ENCODE assay signal across 8 cellular contexts in the genomic region with DNA sequence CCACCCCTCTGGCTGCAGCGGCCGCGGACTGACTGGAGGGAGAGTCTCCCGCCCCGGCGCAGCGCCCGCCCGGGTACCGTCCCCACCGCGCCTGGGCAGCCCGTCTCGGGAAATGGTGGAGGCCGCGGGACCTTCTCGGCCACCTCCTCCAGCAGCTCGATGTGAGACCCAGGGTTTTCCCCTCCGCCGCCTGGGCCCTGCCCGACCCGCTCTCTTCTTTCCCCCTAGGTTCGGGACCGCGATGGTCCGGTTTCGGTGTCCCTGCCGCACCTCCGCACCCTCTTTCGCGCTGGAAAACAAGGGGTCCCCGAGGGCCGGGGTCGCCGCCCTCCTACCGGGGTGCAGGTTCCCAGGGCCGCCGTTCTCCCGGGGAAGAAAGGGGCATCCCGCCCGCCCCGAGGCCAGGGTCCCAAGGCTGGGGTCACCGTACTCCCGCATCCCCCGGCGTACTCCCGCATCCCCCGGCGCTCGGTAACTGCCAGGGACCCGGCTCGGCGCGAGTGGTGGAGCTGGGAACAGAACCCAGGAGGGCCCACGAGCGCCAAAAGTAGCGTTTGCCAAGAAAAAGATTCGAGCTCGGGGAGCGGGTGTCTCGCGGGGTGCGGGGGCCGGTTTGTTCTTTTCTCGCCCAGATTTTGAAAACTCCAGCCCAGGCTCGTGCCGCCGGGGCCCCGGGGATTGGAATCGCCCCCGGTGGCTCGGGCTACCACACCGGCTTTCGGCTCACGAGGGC. TPM values are rescaled to one million over a fixed set of nuclear protein-coding genes. Genes with fewer than 3 reads are reported as not detected.
DNase-seq lines count a peak whose midpoint lies in the region; ATAC-seq, FAIRE-seq and TF ChIP-seq lines count a peak whose summit lies in the region.

No MANE protein-coding gene starts in this region.

- H3K4me1 ChIP-seq in DND-41 (ENCODE audit: insufficient read depth, low read length) (peaks cover 42% of the 10 kb centered on the region), H1 (replicated peaks in 1 of 4; ENCODE audit: control insufficient read depth in 3 of 4, insufficient read depth in 4 of 4, low read length in 3 of 4) (peaks cover 10 to 43% (median 23%) of the 10 kb centered on the region in 4 experiments), muscle layer of duodenum (ENCODE audit: control insufficient read depth in 1 of 2, insufficient read depth in 2 of 2, low read length in 2 of 2) (peaks cover 8 to 24% of the 10 kb centered on the region in 2 donors)

- H4K8ac ChIP-seq in H1 (ENCODE audit: extremely low read depth, insufficient read depth, low read length), result peak overlapping the region; percentile 85

- POLR2A ChIA-PET in RWPE1 (lab: Yijun Ruan, JAX; ENCODE audit: low non-redundant PET), result interaction anchor here (0.6 kb wide), 1 partner anchor 30 kb away, joined by 10 read pairs; no protein-coding TSS in a partner anchor
- POLR2A ChIA-PET in H1 (lab: Charles Lee; ENCODE audit: partially characterized antibody), result interaction anchor here (0.6 to 0.7 kb wide), 3 partner anchors 44 to 77 kb away, joined by 3 read pairs; no protein-coding TSS in a partner anchor

- CTCF ChIA-PET in RWPE1 (lab: Yijun Ruan, JAX), result interaction anchor here (0.6 to 1.2 kb wide), 3 partner anchors 16 to 221 kb away, joined by 3 read pairs; no protein-coding TSS in a partner anchor
- CTCF ChIA-PET in H1 (lab: Charles Lee; ENCODE audit: partially characterized antibody), result interaction anchor here (1.5 kb wide), 1 partner anchor 70 kb away, joined by 4 read pairs; no protein-coding TSS in a partner anchor

- no peak overlapping the region for H3K56ac ChIP-seq in H1 (replicated peaks; ENCODE audit: insufficient read length, low read depth, low read length)

- ATAC-seq in DND-41 (ENCODE audit: insufficient read depth, low read depth) (no peak), HG03565 (IDR thresholded peaks at IDR 0.05; ENCODE audit: unreplicated experiment) (no peak)

- H3K9me3 ChIP-seq in DND-41 (ENCODE audit: insufficient read depth, low read length, severe bottlenecking), result no peaks in the 10 kb centered on the region
- H3K9me3 ChIP-seq in H1 (ENCODE audit: insufficient read depth in 2 of 2, low read depth in 1 of 2, low read length in 1 of 2), result no peaks in the 10 kb centered on the region
- no peaks in the 10 kb centered on the region for H3K9me3 ChIP-seq in muscle layer of duodenum (ENCODE audit: control insufficient read depth in 1 of 2, low read length in 2 of 2)

- H2BK12ac ChIP-seq in H1 (ENCODE audit: low read depth, low read length), result peak overlapping the region; percentile 60; the same call in 1 of the 2 replicates

- H3K4me3 ChIP-seq in DND-41 (ENCODE audit: low read depth in 1 of 2, low read length in 2 of 2), result peak overlapping the region in 1 of 2 experiments; percentile 70; a peak in 1 of 4 replicates
- peak overlapping the region; percentile 13 to 52 (median 26); a peak in 7 of 8 replicates for H3K4me3 ChIP-seq in H1 (ENCODE audit: extremely low read depth in 1 of 4, insufficient read depth in 2 of 4, low read depth in 3 of 4, low read length in 4 of 4)
- H3K4me3 ChIP-seq in muscle layer of duodenum (ENCODE audit: low read depth in 1 of 2, low read length in 2 of 2), result peak overlapping the region; percentile 60 to 86

- H2AFZ ChIP-seq in DND-41 (ENCODE audit: low read depth, low read length) (no peak overlapping the region), H1 (ENCODE audit: low read length) (no peak overlapping the region)

- no peak overlapping the region for H4K5ac ChIP-seq in H1 (ENCODE audit: insufficient read length, low read depth, low read length)

- H3K18ac ChIP-seq in H1 (ENCODE audit: extremely low read depth, low read length), result no peak overlapping the region; the same call in 1 of the 2 replicates

- H3K79me1 ChIP-seq in H1 (ENCODE audit: low read depth, low read length), result no peaks in the 10 kb centered on the region; the same call in 1 of the 2 replicates

- DNase-seq in DND-41 (no peak), RWPE1 (ENCODE audit: low spot score) (no peak), H1 (ENCODE audit: low read depth in 1 of 2, low spot score in 2 of 2) (no peak), SW480 (ENCODE audit: low spot score) (no peak), NK-92 (lab: John Stamatoyannopoulos, UW; ENCODE audit: unreplicated experiment) (no peak)
- no peak for DNase-seq in NK-92 treated with Interleukin-12 subunit alpha and Interleukin-12 subunit beta, amount 100 ng/mL, for 24 hours (lab: John Stamatoyannopoulos, UW)

- WGBS in H1 (ENCODE audit: extremely low coverage in 1 of 2, insufficient coverage in 1 of 2, insufficient read length in 1 of 2, insufficient replicate concordance in 2 of 2, low coverage in 1 of 2, low lambda C conversion rate in 2 of 2, missing lambda C conversion rate in 1 of 2), 2 experiments, result 3% methylated on average over 43 of the region's 75 CpGs; no CpG with 5 or more reads in 1 of the 2 experiments

- H4K20me1 ChIP-seq in DND-41 (ENCODE audit: insufficient read depth, low read length), result peaks cover 42% of the 10 kb centered on the region
- peaks cover 5 to 11% of the 10 kb centered on the region in 2 experiments for H4K20me1 ChIP-seq in H1 (replicated peaks in 1 of 2; ENCODE audit: control insufficient read depth in 1 of 2, insufficient read depth in 2 of 2, low read length in 2 of 2)

- H3K27me3 ChIP-seq in DND-41 (ENCODE audit: insufficient read depth, low read length, poor library complexity) (peaks cover 58% of the 10 kb centered on the region), H1 (replicated peaks in 1 of 4; ENCODE audit: control insufficient read depth in 3 of 4, extremely low read depth in 1 of 4, insufficient read depth in 3 of 4, low read length in 3 of 4) (peaks cover 39 to 79% (median 74%) of the 10 kb centered on the region in 4 experiments), muscle layer of duodenum (ENCODE audit: low read depth, low read length) (no peaks in the 10 kb centered on the region)

- H3K9ac ChIP-seq in DND-41 (ENCODE audit: low read depth, low read length) (peak overlapping the region; percentile 78; the same call in 1 of the 2 replicates), H1 (replicated peaks in 1 of 4; ENCODE audit: extremely low read depth in 1 of 4, low read depth in 3 of 4, low read length in 3 of 4) (peak overlapping the region in 1 of 4 experiments; percentile 46; a peak in 2 of 7 replicates)

- no peak overlapping the region for H2BK15ac ChIP-seq in H1 (ENCODE audit: low read length)

- H2BK5ac ChIP-seq in H1 (ENCODE audit: low read depth, low read length), result no peak overlapping the region; the same call in 1 of the 2 replicates

- H2BK120ac ChIP-seq in H1 (replicated peaks; ENCODE audit: low read depth, low read length), result no peak overlapping the region

- H3K14ac ChIP-seq in H1 (ENCODE audit: insufficient read length), result no peak overlapping the region

- H3K4ac ChIP-seq in H1 (replicated peaks; ENCODE audit: insufficient read length, low read depth, low read length), result no peak overlapping the region

- FAIRE-seq in H1 (lab: Jason Lieb, UNC), result no peak

- no peak overlapping the region for H4K91ac ChIP-seq in H1 (replicated peaks; ENCODE audit: insufficient read length, low read length)

- no peak for TF ChIP-seq POLR2A in H1 (IDR thresholded peaks at IDR 0.05; ENCODE audit: control extremely low read depth in 1 of 2, low read depth in 2 of 2, low read length in 2 of 2)

- H3K79me2 ChIP-seq in DND-41 (ENCODE audit: insufficient read depth, low read length) (no peaks in the 10 kb centered on the region), H1 (ENCODE audit: control insufficient read depth in 1 of 2, insufficient read depth in 2 of 2, low read length in 2 of 2) (no peaks in the 10 kb centered on the region)

- H3K36me3 ChIP-seq in DND-41 (ENCODE audit: insufficient read depth, low read length), result no peaks in the 10 kb centered on the region; the same call in 1 of the 2 replicates
- peaks cover 0 to 16% (median 0%) of the 10 kb centered on the region in 4 experiments; a peak in 1 of 8 replicates for H3K36me3 ChIP-seq in H1 (ENCODE audit: control insufficient read depth in 2 of 4, insufficient read depth in 4 of 4, low read length in 3 of 4)
- peaks cover 0 to 19% of the 10 kb centered on the region in 2 donors for H3K36me3 ChIP-seq in muscle layer of duodenum (ENCODE audit: control insufficient read depth in 1 of 2, insufficient read depth in 2 of 2, low read length in 2 of 2)

- H3K23me2 ChIP-seq in H1 (ENCODE audit: low read depth, low read length), result peaks cover 22% of the 10 kb centered on the region

- TF ChIP-seq EP300 in H1 (IDR thresholded peaks at IDR 0.05; ENCODE audit: borderline replicate concordance in 1 of 2, low read depth in 2 of 2, low read length in 2 of 2), result no peak

- H3K27ac ChIP-seq in DND-41 (ENCODE audit: low read length) (no peak overlapping the region), RWPE1 (peak overlapping the region; percentile 100), H1 (ENCODE audit: low read depth, low read length) (no peak overlapping the region), muscle layer of duodenum (ENCODE audit: low read length) (peak overlapping the region; percentile 75)

- TF ChIP-seq RAD21 in H1 (IDR thresholded peaks at IDR 0.05 in 1 of 2, conservative IDR thresholded peaks at IDR 0.05 in 1 of 2; ENCODE audit: low read depth in 2 of 2, low read length in 2 of 2), result no peak

- H3K23ac ChIP-seq in H1 (ENCODE audit: insufficient read length), result no peak overlapping the region

- H2AK5ac ChIP-seq in H1 (ENCODE audit: low read depth, low read length), result 0 out of 2 replicates have a peak overlapping the region, but pooled peaks have one; percentile 53

- TF ChIP-seq CTCF in DND-41 (IDR thresholded peaks at IDR 0.05; ENCODE audit: borderline replicate concordance, extremely low read depth, low read length, poor library complexity, severe bottlenecking) (no peak), RWPE1 (conservative IDR thresholded peaks at IDR 0.05; ENCODE audit: low read depth) (no peak), H1 (IDR thresholded peaks at IDR 0.05; ENCODE audit: control extremely low read depth in 1 of 3, insufficient read depth in 1 of 3, low read depth in 1 of 3, low read length in 3 of 3) (no peak)

- peak overlapping the region; percentile 81 for H3K4me2 ChIP-seq in DND-41 (ENCODE audit: insufficient read depth, low read length)
- H3K4me2 ChIP-seq in H1 (ENCODE audit: insufficient read depth in 1 of 2, low read depth in 2 of 2, low read length in 2 of 2), result peak overlapping the region; percentile 81 to 91

- no peak overlapping the region; the same call in 1 of the 2 replicates for H2BK20ac ChIP-seq in H1 (ENCODE audit: low read length)

TF ChIP-seq in H1, 55 proteins besides CTCF, POLR2A, EP300 and RAD21 (continues in another document):
- TF ChIP-seq SP2 (IDR thresholded peaks at IDR 0.05; ENCODE audit: low read length), result no peak

RNA-seq across cellular contexts. Expression of gene TNRC18, which starts 3.4 kb away (rescaled TPM):
- 8.6 and 9.9 TPM in 2 replicates for total RNA-seq in H1 (2021; fragmentation: NEBNext Ultra II Directional; extraction: Animal tissue kit (Norgen Biotek cat#: 25700))
- 1.7 and 3.2 TPM in 2 replicates for polyA plus RNA-seq in H1 (2011; rRNA removed)
- 2.3 TPM for polyA plus RNA-seq in H1 (2011; cell fraction: cytosol; rRNA removed)
- polyA plus RNA-seq in H1 (2011; cell fraction: nucleus; rRNA removed), result 6.3 TPM
- 6.6 to 8.1 TPM (median 7.1 TPM) in 4 replicates for polyA plus RNA-seq in H1 (2012, experiment 1 of 2)
- polyA plus RNA-seq in H1 (2012, experiment 2 of 2), result 6.2 TPM
- 7.2 TPM for polyA plus RNA-seq in H1 (2013, experiment 1 of 2)
- polyA plus RNA-seq in H1 (2013, experiment 2 of 2), result 6.0 TPM
- polyA minus RNA-seq in H1 (2011; rRNA and poly(A)+ RNA removed), result 2.0 and 2.7 TPM in 2 replicates
- polyA minus RNA-seq in H1 (2011; cell fraction: cytosol; rRNA and poly(A)+ RNA removed), result 9.5 TPM
- polyA minus RNA-seq in H1 (2011; cell fraction: nucleus; rRNA and poly(A)+ RNA removed), result 2.5 TPM

Comparison
In these comparisons a context has a peak if more than half of its experiments do, and no peak if none do; other contexts are left out.
1. H3K27ac ChIP-seq: peak in RWPE1 (single experiment) and muscle layer of duodenum (single experiment); none in DND-41 (single experiment) and H1 (single experiment).